31 cellular contexts compared by ENCODE assay signal in genomic region chr9:123887837-123888236, GRCh38. TPM values are rescaled to one million over a fixed set of nuclear protein-coding genes. Genes with fewer than 3 reads are reported as not detected.
A peak's percentile ranks its signal among the peaks of the same experiment; 100 is the strongest.
DNase-seq lines count a peak whose midpoint lies in the region; ATAC-seq, FAIRE-seq and TF ChIP-seq lines count a peak whose summit lies in the region.
"Had no signal": no experiment of that assay in that cellular context is flagged by ENCODE, and none has a peak within 500 bp of the region (broad histone marks: within the 10 kb centered on the region; RNA-seq: fewer than 3 reads in every experiment).

No MANE protein-coding gene starts in this region.

- no peak overlapping the region for H3K9ac ChIP-seq in HepG2 (ENCODE audit: insufficient read depth, low read depth, low read length)
- H3K9ac ChIP-seq: BLaER1; BLaER1 treated with 17β-estradiol and CSF1 and Interleukin-3, amounts not matched to agents 10 nM and 100 nM had no signal

- TF ChIP-seq RAD21 in HepG2 (CRISPR knock-in tag; IDR thresholded peaks at IDR 0.05) = no peak

- no peak overlapping the region for H3K4me3 ChIP-seq in HepG2 (replicated peaks in 1 of 3; ENCODE audit: insufficient read depth in 1 of 3, low read depth in 2 of 3, low read length in 3 of 3)
- H3K4me3 ChIP-seq in right lobe of liver = no peak overlapping the region
- no peak overlapping the region for H3K4me3 ChIP-seq in HEK293 (ENCODE audit: low read depth, low read length)
- H3K4me3 ChIP-seq: A549; BLaER1; BLaER1 treated with 17β-estradiol and CSF1 and Interleukin-3, amounts not matched to agents 10 nM and 100 nM had no signal

- H4K20me1 ChIP-seq in HepG2 (ENCODE audit: insufficient read depth, low read length) = peaks cover 10% of the 10 kb centered on the region
- H4K20me1 ChIP-seq: BLaER1 had no signal

- no peak overlapping the region for H3K4me2 ChIP-seq in HepG2 (ENCODE audit: low read depth, low read length)
- H3K4me2 ChIP-seq: A549; BLaER1; BLaER1 treated with 17β-estradiol and CSF1 and Interleukin-3, amounts not matched to agents 10 nM and 100 nM had no signal

- FAIRE-seq in HepG2 (lab: Jason Lieb, UNC) = no peak
- FAIRE-seq: A204.1, A549, D721Med had no signal

- TF ChIP-seq EP300 in HepG2 (IDR thresholded peaks at IDR 0.05; ENCODE audit: low read depth in 2 of 2, low read length in 2 of 2) (no peak), HepG2 (CRISPR knock-in tag; IDR thresholded peaks at IDR 0.05; ENCODE audit: borderline replicate concordance) (no peak)

- BruUV-seq in HepG2 (replicated peaks; lab: Mats Ljungman, UMichigan) = no TSS peak

- POLR2A ChIA-PET in HepG2 (lab: Yijun Ruan, JAX) = no interaction called here
- POLR2A ChIA-PET in HEK293 (lab: Yijun Ruan, JAX) = no interaction called here

- TF ChIP-seq POLR2A in HepG2 (IDR thresholded peaks at IDR 0.05; ENCODE audit: insufficient read depth in 1 of 2, low read depth in 2 of 2, low read length in 2 of 2) (no peak), right lobe of liver (IDR thresholded peaks at IDR 0.05) (no peak)

- DNase-seq in HepG2 (ENCODE audit: low spot score) (no peak), right lobe of liver (no peak), NOMO-1 treated with DMSO at 0.1 percent for 48 hours (lab: John Stamatoyannopoulos, UW; ENCODE audit: unreplicated experiment) (no peak)
- DNase-seq: 8988T; ACHN; AML-193; BE2C; C1 segment of cervical spinal cord; Caco-2; Calu3; CD4-positive, alpha-beta memory T cell; CD4-positive, alpha-beta T cell; CD4-positive, CD25-positive, alpha-beta regulatory T cell; CD8-positive, alpha-beta memory T cell; CD8-positive, alpha-beta T cell; COR-L47; DMS 273 treated with DMSO at 0.1 percent for 48 hours; DMS153; DMS53; DMS79; DMS79 treated with DMSO at 0.1 percent for 48 hours; DND-41; EL had no signal

- no peak overlapping the region for H2AFZ ChIP-seq in HepG2 (ENCODE audit: low read length)

- H3K9me3 ChIP-seq in HepG2 (ENCODE audit: low read length) (no peaks in the 10 kb centered on the region; the same call in 1 of the 2 replicates), right lobe of liver (no peaks in the 10 kb centered on the region), HEK293 (ENCODE audit: control insufficient read depth, insufficient read depth, low read depth, low read length) (no peaks in the 10 kb centered on the region)
- H3K9me3 ChIP-seq: A549, BE2C, Caco-2 had no signal

- in situ Hi-C loops in HepG2 (cut with HindIII; ENCODE audit: extremely low pct_ligation_motif_present, low pct_unique_long_range_greater_than_20kb) = no loop called here

- intact Hi-C loops in HepG2 (cut with micrococcal nuclease; ENCODE audit: unreplicated experiment) = no loop called here
- intact Hi-C loops in right lobe of liver (cut with DNase I) = no loop called here

- 100% methylated on average over 1 of the region's 1 CpG for WGBS in HepG2 (ENCODE audit: low lambda C conversion rate)
- WGBS in right lobe of liver (ENCODE audit: insufficient coverage, low coverage, low lambda C conversion rate, missing lambda C conversion rate) = 85% methylated on average over 1 of the region's 1 CpG

- H3K27ac ChIP-seq in HepG2 (ENCODE audit: extremely low read length, insufficient read depth, low read length) (no peak overlapping the region), right lobe of liver (no peak overlapping the region), HEK293 (ENCODE audit: extremely low read depth, low read depth, low read length) (no peak overlapping the region)
- H3K27ac ChIP-seq: 22Rv1; A549; BLaER1; BLaER1 treated with 17β-estradiol and CSF1 and Interleukin-3, amounts not matched to agents 10 nM and 100 nM; C4-2B had no signal

- H3K27me3 ChIP-seq in HepG2 (ENCODE audit: control insufficient read depth in 1 of 2, insufficient read depth in 2 of 2, low read length in 2 of 2) = no peaks in the 10 kb centered on the region
- no peaks in the 10 kb centered on the region for H3K27me3 ChIP-seq in right lobe of liver
- H3K27me3 ChIP-seq: BE2C; BLaER1; BLaER1 treated with 17β-estradiol and CSF1 and Interleukin-3, amounts not matched to agents 10 nM and 100 nM had no signal

- ATAC-seq in HepG2 = no peak
- ATAC-seq in right lobe of liver = no peak
- ATAC-seq: A549; CD8-positive, alpha-beta T cell had no signal

- CTCF ChIA-PET in HepG2 (lab: Yijun Ruan, JAX; ENCODE audit: low intra/inter-chr PET ratio, low total read pairs) = no interaction called here
- CTCF ChIA-PET in HEK293 (lab: Yijun Ruan, JAX) = interaction anchor here (1.6 kb wide), 1 partner anchor 152 kb away, joined by 6 read pairs; no protein-coding TSS in a partner anchor

- H3K79me2 ChIP-seq in HepG2 (ENCODE audit: insufficient read depth, low read length) = peaks cover 80% of the 10 kb centered on the region

- TF ChIP-seq CTCF in HepG2 (CRISPR knock-in tag; IDR thresholded peaks at IDR 0.05) (no peak), right lobe of liver (IDR thresholded peaks at IDR 0.05) (no peak), HEK293 (tag by site-specific recombination; IDR thresholded peaks at IDR 0.05) (no peak)

- peaks cover 7% of the 10 kb centered on the region for H3K4me1 ChIP-seq in HepG2 (ENCODE audit: insufficient read depth, low read length)
- no peaks in the 10 kb centered on the region for H3K4me1 ChIP-seq in right lobe of liver
- H3K4me1 ChIP-seq in HEK293 (ENCODE audit: control insufficient read depth, insufficient read depth, low read length) = no peaks in the 10 kb centered on the region
- H3K4me1 ChIP-seq: BE2C, BLaER1, Caco-2 had no signal

- no peaks in the 10 kb centered on the region for H3K36me3 ChIP-seq in HepG2 (replicated peaks in 1 of 2; ENCODE audit: control insufficient read depth in 1 of 2, insufficient read depth in 2 of 2, low read length in 2 of 2)
- H3K36me3 ChIP-seq in right lobe of liver = no peaks in the 10 kb centered on the region
- H3K36me3 ChIP-seq in HEK293 (ENCODE audit: control insufficient read depth in 2 of 2, insufficient read depth in 1 of 2, low read length in 2 of 2) = peaks cover 0 to 3% of the 10 kb centered on the region in 2 experiments; a peak in 1 of 3 replicates
- H3K36me3 ChIP-seq: BE2C had no signal

TF ChIP-seq in HepG2, 621 proteins besides CTCF, POLR2A, EP300 and RAD21:
- TF ChIP-seq ZNF567 (CRISPR knock-in tag; IDR thresholded peaks at IDR 0.05; ENCODE audit: borderline replicate concordance) = no peak
- TF ChIP-seq ZNF605 (CRISPR knock-in tag; IDR thresholded peaks at IDR 0.05) = peak; percentile 98

TF ChIP-seq in HEK293, 187 proteins besides CTCF, POLR2A, EP300 and RAD21:
- TF ChIP-seq SETDB1 (IDR thresholded peaks at IDR 0.05; ENCODE audit: insufficient read length, low read length) = peak; percentile 42
- no peak for TF ChIP-seq ZNF654 (tag by site-specific recombination; IDR thresholded peaks at IDR 0.05; ENCODE audit: low read depth)

RNA-seq across cellular contexts. Expression of gene DENND1A, which starts 42.1 kb away (rescaled TPM):
- total RNA-seq in HepG2 (2016; rRNA removed; fragmentation: Illumina TruSeq; extraction: Trizol) (14.8 and 15.6 TPM in 2 replicates), right lobe of liver (10 to 100 TPM; 13.9 to 22.6 (median 16.3) TPM)
- total RNA-seq in HepG2 (2016; cell fraction: cytosol; rRNA removed; fragmentation: Illumina TruSeq; extraction: Trizol; ENCODE audit: low read depth) = 23.4 and 25.6 TPM in 2 replicates
- 16.1 and 16.3 TPM in 2 replicates for total RNA-seq in HepG2 (2016; cell fraction: insoluble cytoplasmic fraction; rRNA removed; fragmentation: Illumina TruSeq; extraction: Trizol)
- 44.3 and 49.4 TPM in 2 replicates for total RNA-seq in HepG2 (2016; cell fraction: membrane; rRNA removed; fragmentation: Illumina TruSeq; extraction: Trizol)
- total RNA-seq in HepG2 (2016; cell fraction: nucleus; rRNA removed; fragmentation: Illumina TruSeq; extraction: Trizol) = 15.1 and 18.6 TPM in 2 replicates
- 26.5 and 30.1 TPM in 2 replicates for polyA plus RNA-seq in HepG2 (2011; rRNA removed)
- 20.1 and 28.8 TPM in 2 replicates for polyA plus RNA-seq in HepG2 (2011; cell fraction: cytosol; rRNA removed)
- polyA plus RNA-seq in HepG2 (2011; cell fraction: nucleus; rRNA removed) = 47.6 and 49.8 TPM in 2 replicates
- polyA plus RNA-seq in HepG2 (2012) = 21.0 and 36.9 TPM in 2 replicates
- 43.8 and 44.4 TPM in 2 replicates for polyA plus RNA-seq in HepG2 (2016; cell fraction: cytosol; fragmentation: Illumina TruSeq; extraction: Trizol; ENCODE audit: low read depth)
- 22.2 and 25.7 TPM in 2 replicates for polyA plus RNA-seq in HepG2 (2016; cell fraction: insoluble cytoplasmic fraction; fragmentation: Illumina TruSeq; extraction: Trizol; ENCODE audit: low read depth)
- 60.1 and 62.7 TPM in 2 replicates for polyA plus RNA-seq in HepG2 (2016; cell fraction: membrane; fragmentation: Illumina TruSeq; extraction: Trizol; ENCODE audit: low read depth)
- polyA plus RNA-seq in HepG2 (2016; cell fraction: nucleus; fragmentation: Illumina TruSeq; extraction: Trizol; ENCODE audit: insufficient read depth, low read depth) = 19.7 and 22.6 TPM in 2 replicates
- 109 and 119 TPM in 2 replicates for polyA minus RNA-seq in HepG2 (2011; rRNA and poly(A)+ RNA removed; ENCODE audit: low replicate concordance)
- polyA minus RNA-seq in HepG2 (2011; cell fraction: cytosol; rRNA and poly(A)+ RNA removed) = 20.6 and 22.8 TPM in 2 replicates
- 61.7 and 62.4 TPM in 2 replicates for polyA minus RNA-seq in HepG2 (2011; cell fraction: nucleus; rRNA and poly(A)+ RNA removed)

Comparison
In these comparisons a context has a peak if more than half of its experiments do, and no peak if none do; other contexts are left out.
1. Of the 63 proteins assayed by ChIP-seq in both HepG2 and HEK293: peak only in HepG2: none; only in HEK293: SETDB1; in both: none; in neither: 62.